Comparison of ENCODE assay signal across 12 cellular contexts in the genomic region with DNA sequence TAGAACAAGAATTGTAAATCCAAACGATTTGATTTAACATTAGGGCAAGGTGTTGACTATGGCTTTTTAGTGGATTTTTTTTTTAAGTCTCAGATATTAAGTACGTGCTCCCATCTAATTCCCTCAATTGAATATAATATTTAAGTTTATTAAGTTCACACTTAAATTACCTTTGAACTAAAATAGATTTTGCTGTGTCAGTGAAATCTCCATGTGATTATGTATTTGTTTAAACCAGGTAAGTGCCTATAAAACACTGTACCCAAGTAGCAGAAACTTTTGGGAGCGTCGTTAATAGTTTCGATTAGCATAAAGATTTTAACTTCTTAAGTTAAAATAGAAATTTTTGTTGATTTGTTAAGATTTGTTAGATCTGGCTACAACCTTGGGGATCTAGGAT. TPM values are rescaled to one million over a fixed set of nuclear protein-coding genes. Genes with fewer than 3 reads are reported as not detected.
A peak's percentile ranks its signal among the peaks of the same experiment; 100 is the strongest.
DNase-seq lines count a peak whose midpoint lies in the region; ATAC-seq and TF ChIP-seq lines count a peak whose summit lies in the region.
"Had no signal": no experiment of that assay in that cellular context is flagged by ENCODE, and none has a peak within 500 bp of the region (broad histone marks: within the 10 kb centered on the region; RNA-seq: fewer than 3 reads in every experiment).

No MANE protein-coding gene starts in this region.

- H3K27me3 ChIP-seq in BE2C: no peaks in the 10 kb centered on the region
- H3K27me3 ChIP-seq in HUES6 (ENCODE audit: control insufficient read depth, insufficient read depth, low read length): no peaks in the 10 kb centered on the region

- H3K36me3 Mint-ChIP-seq in MCF 10A (ENCODE audit: insufficient read depth, unreplicated experiment): peaks cover 31% of the 10 kb centered on the region
- peaks cover 7 to 32% (median 17%) of the 10 kb centered on the region in 3 donors for H3K36me3 Mint-ChIP-seq in naive thymus-derived CD8-positive, alpha-beta T cell

- BruUV-seq in MCF 10A (replicated peaks; lab: Mats Ljungman, UMichigan): no TSS peak

- CTCF ChIA-PET in MCF 10A (lab: Yijun Ruan, JAX): interaction anchor here (0.6 to 6.6 kb wide), 7 partner anchors 9 to 1107 kb away, joined by 3 to 82 read pairs (median 4); no protein-coding TSS in a partner anchor

- H3K36me3 ChIP-seq in BE2C (peaks cover 9% of the 10 kb centered on the region), HUES6 (ENCODE audit: control insufficient read depth, insufficient read depth, low read length) (peaks cover 12% of the 10 kb centered on the region)

- H3K4me1 ChIP-seq in BE2C: no peaks in the 10 kb centered on the region
- H3K4me1 ChIP-seq in HUES6 (ENCODE audit: control insufficient read depth, insufficient read depth, low read length): peaks cover 6% of the 10 kb centered on the region; the same call in 1 of the 2 replicates

- peak overlapping the region; percentile 93 for H3K4me3 Mint-ChIP-seq in MCF 10A (ENCODE audit: unreplicated experiment)
- peak overlapping the region; percentile 88 to 99 (median 96) for H3K4me3 Mint-ChIP-seq in naive thymus-derived CD8-positive, alpha-beta T cell

- no peak for TF ChIP-seq CTCF in BE2C (IDR thresholded peaks at IDR 0.05; ENCODE audit: low read depth, low read length)
- TF ChIP-seq CTCF in MCF 10A (IDR thresholded peaks at IDR 0.05; ENCODE audit: unreplicated experiment): no peak

- H3K27ac ChIP-seq in HUES6 (ENCODE audit: low read depth, low read length): no peak overlapping the region

- intact Hi-C loops in MCF 10A (cut with micrococcal nuclease): loop anchor here (10.0 kb wide), 1 partner anchor 1319 kb away; no protein-coding TSS in a partner anchor

- POLR2A ChIA-PET in MCF 10A (lab: Yijun Ruan, JAX): interaction anchor here (0.7 to 3.1 kb wide), 15 partner anchors 8 to 336 kb away, joined by 3 to 56 read pairs (median 13); partner anchors contain the start of genes FBXL3 and KCTD12
- POLR2A ChIA-PET in naive thymus-derived CD8-positive, alpha-beta T cell (lab: Charles Lee): interaction anchor here (1.1 to 10.2 kb wide), 8 partner anchors 10 to 336 kb away, joined by 3 to 182 read pairs (median 6); partner anchors contain the start of genes FBXL3 and KCTD12

- DNase-seq in BE2C: no peak
- DNase-seq in MCF 10A (ENCODE audit: unreplicated experiment): no peak
- DNase-seq in naive thymus-derived CD8-positive, alpha-beta T cell: no peak
- DNase-seq in HUDEP-2 (lab: John Stamatoyannopoulos, UW; ENCODE audit: unreplicated experiment in 76 of 76): no peak
- DNase-seq in NCI-H748 (lab: John Stamatoyannopoulos, UW; ENCODE audit: unreplicated experiment): no peak
- DNase-seq in hypothalamus (lab: John Stamatoyannopoulos, UW): no peak
- DNase-seq: NCI-H2171 treated with DMSO at 0.1 percent for 48 hours, SW 1271 had no signal

- no peaks in the 10 kb centered on the region for H3K9me3 Mint-ChIP-seq in MCF 10A (ENCODE audit: unreplicated experiment)
- no peaks in the 10 kb centered on the region for H3K9me3 Mint-ChIP-seq in naive thymus-derived CD8-positive, alpha-beta T cell

- no peaks in the 10 kb centered on the region for H3K27me3 Mint-ChIP-seq in MCF 10A (ENCODE audit: insufficient read depth, unreplicated experiment)
- H3K27me3 Mint-ChIP-seq in naive thymus-derived CD8-positive, alpha-beta T cell: no peaks in the 10 kb centered on the region

- peaks cover 28% of the 10 kb centered on the region for H3K4me1 Mint-ChIP-seq in MCF 10A (ENCODE audit: insufficient read depth, unreplicated experiment)
- H3K4me1 Mint-ChIP-seq in naive thymus-derived CD8-positive, alpha-beta T cell: peaks cover 22 to 60% (median 57%) of the 10 kb centered on the region in 4 donors

- ATAC-seq in naive thymus-derived CD8-positive, alpha-beta T cell: no peak
- no peak for ATAC-seq in GM19467 (IDR thresholded peaks at IDR 0.05; ENCODE audit: unreplicated experiment)

- H3K9ac ChIP-seq in HUES6 (ENCODE audit: low read length): no peak overlapping the region

- peak overlapping the region; percentile 91 for H3K4me3 ChIP-seq in BE2C (ENCODE audit: low read depth, low read length)
- H3K4me3 ChIP-seq in HUES6 (ENCODE audit: low read depth, low read length): peak overlapping the region; percentile 93; the same call in 1 of the 2 replicates

- H3K9me3 ChIP-seq in BE2C (no peaks in the 10 kb centered on the region), HUES6 (ENCODE audit: control insufficient read depth, insufficient read depth, low read depth, low read length) (no peaks in the 10 kb centered on the region)

- peak overlapping the region; percentile 96 for H3K27ac Mint-ChIP-seq in MCF 10A (ENCODE audit: low read depth, unreplicated experiment)
- peak overlapping the region in 9 of 10 donors; percentile 97 to 100 (median 99) for H3K27ac Mint-ChIP-seq in naive thymus-derived CD8-positive, alpha-beta T cell

RNA-seq across cellular contexts. Expression of gene CLN5, which starts 1.6 kb away (rescaled TPM):
- 16.9 TPM for polyA plus RNA-seq in BE2C (2012; ENCODE audit: insufficient read depth, insufficient read length, low read depth)
- total RNA-seq in MCF 10A (2022): 16.0 and 17.8 TPM in 2 replicates
- total RNA-seq in naive thymus-derived CD8-positive, alpha-beta T cell: 10 to 100 TPM; 48.8 to 49.6 TPM
- polyA plus RNA-seq in naive thymus-derived CD8-positive, alpha-beta T cell: 10 to 100 TPM; 16.9 to 30.8 (median 25.8) TPM

RNA-seq across cellular contexts. Expression of gene FBXL3, which starts 33.5 kb away (rescaled TPM):
- polyA plus RNA-seq in BE2C (2012; ENCODE audit: insufficient read depth, insufficient read length, low read depth): 14.3 TPM
- 32.5 and 34.9 TPM in 2 replicates for total RNA-seq in MCF 10A (2022)
- total RNA-seq in naive thymus-derived CD8-positive, alpha-beta T cell: 100 to 1,000 TPM in 1 of 2 experiments, 10 to 100 TPM in 1; 96.5 to 106 TPM
- 10 to 100 TPM; 29.3 to 44.7 (median 32.6) TPM for polyA plus RNA-seq in naive thymus-derived CD8-positive, alpha-beta T cell

RNA-seq across cellular contexts. Expression of gene ACOD1, which starts 45.2 kb away (rescaled TPM):
- polyA plus RNA-seq in BE2C (2012; ENCODE audit: insufficient read depth, insufficient read length, low read depth): not detected
- total RNA-seq in MCF 10A (2022): not detected in 2 replicates
- not detected for total RNA-seq in naive thymus-derived CD8-positive, alpha-beta T cell
- not detected for polyA plus RNA-seq in naive thymus-derived CD8-positive, alpha-beta T cell
- total RNA-seq: glomerular endothelial cell, occipital lobe had no signal
